8 cellular contexts compared by ENCODE assay signal in the genomic region with DNA sequence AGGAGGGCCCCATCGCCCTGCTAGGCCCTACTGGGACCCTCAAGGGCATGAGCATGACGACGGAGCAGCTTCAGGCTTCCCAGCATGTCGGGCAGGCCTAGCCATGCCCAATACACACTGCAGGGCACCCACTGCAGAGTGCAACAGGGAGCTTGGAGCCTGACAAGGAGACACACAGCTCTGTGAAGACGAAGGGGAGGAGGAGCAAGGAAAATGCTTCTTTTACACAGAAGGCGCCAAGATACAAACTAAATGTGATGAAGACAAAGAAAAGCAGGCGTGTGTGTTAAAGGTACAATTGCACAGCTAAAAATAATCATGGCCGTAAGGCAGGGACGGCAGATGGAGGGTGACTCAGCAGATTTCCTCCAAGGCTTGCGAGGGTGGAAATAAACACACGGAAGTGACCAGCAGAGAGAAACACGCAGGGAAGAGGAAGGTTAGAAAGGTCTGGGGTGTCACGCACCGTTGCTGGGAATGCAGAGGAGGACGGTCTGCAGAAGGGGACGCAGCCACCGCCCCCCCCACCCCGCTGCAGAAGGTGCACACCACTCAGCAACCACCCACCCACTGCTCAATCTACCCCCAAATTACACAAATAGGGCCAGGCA.
DNase-seq lines count a peak whose midpoint lies in the region; ATAC-seq, FAIRE-seq and TF ChIP-seq lines count a peak whose summit lies in the region.

No MANE protein-coding gene starts in this region.

- peak overlapping the region; percentile 90 for H3K27ac Mint-ChIP-seq in GM23338

- dilution Hi-C loops in endothelial cell of umbilical vein (cut with MboI; ENCODE audit: extremely low pct_ligation_motif_present, low sequenced_read_pairs): no loop called here

- DNase-seq in AML-193 (lab: John Stamatoyannopoulos, UW) (peak; percentile 69 to 84), GM23338 (ENCODE audit: low spot score) (no peak), SKM-1 (lab: John Stamatoyannopoulos, UW; ENCODE audit: unreplicated experiment) (peak; percentile 52), endothelial cell of umbilical vein (ENCODE audit: low read depth, low spot score) (peak; percentile 93), mucosa of descending colon (peak; percentile 43 to 75 (median 50)), uterus (peak; percentile 44 to 71), NCI-H2029 treated with DMSO at 0.1 percent for 48 hours (lab: John Stamatoyannopoulos, UW) (no peak), activated gamma-delta T cell treated with Interleukin-2 at 50 U/mL for 16 hours (no peak)

- ATAC-seq in GM23338 (no peak), mucosa of descending colon (peak; percentile 75)

- H3K9me3 ChIP-seq in endothelial cell of umbilical vein (replicated peaks; ENCODE audit: control insufficient read depth, insufficient read depth, low read length) (no peaks in the 10 kb centered on the region), mucosa of descending colon (no peaks in the 10 kb centered on the region), uterus (no peaks in the 10 kb centered on the region)

- peaks cover 6% of the 10 kb centered on the region; the same call in 2 of the 3 replicates for H3K36me3 Mint-ChIP-seq in GM23338 (ENCODE audit: low read depth)

- H3K4me2 ChIP-seq in GM23338 (peak overlapping the region; percentile 55; the same call in 1 of the 2 replicates), endothelial cell of umbilical vein (ENCODE audit: insufficient read depth, low read length) (peak overlapping the region; percentile 12)

- H3K4me3 ChIP-seq in GM23338: no peak overlapping the region
- H3K4me3 ChIP-seq in endothelial cell of umbilical vein (replicated peaks in 1 of 3; ENCODE audit: insufficient read depth in 1 of 3, low read depth in 1 of 3, low read length in 3 of 3): no peak overlapping the region
- no peak overlapping the region for H3K4me3 ChIP-seq in mucosa of descending colon
- no peak overlapping the region for H3K4me3 ChIP-seq in uterus

- TF ChIP-seq CTCF in GM23338 (conservative IDR thresholded peaks at IDR 0.05; ENCODE audit: low read depth in 2 of 2) (no peak), endothelial cell of umbilical vein (IDR thresholded peaks at IDR 0.05; ENCODE audit: extremely low read depth in 1 of 2, insufficient read depth in 1 of 2, low read depth in 1 of 2, low read length in 2 of 2) (no peak), mucosa of descending colon (IDR thresholded peaks at IDR 0.05) (no peak), uterus (IDR thresholded peaks at IDR 0.05) (no peak)

- BruUV-seq in endothelial cell of umbilical vein (replicated peaks; lab: Mats Ljungman, UMichigan): TSS peak; percentile 47

- CTCF ChIA-PET in endothelial cell of umbilical vein (lab: Charles Lee): interaction anchor here (0.6 to 2.0 kb wide), 6 partner anchors 9 to 183 kb away, joined by 3 to 8 read pairs (median 4); no protein-coding TSS in a partner anchor

- H3K4me3 Mint-ChIP-seq in GM23338: peak overlapping the region; percentile 1; the same call in 1 of the 3 replicates

- H3K9me3 Mint-ChIP-seq in GM23338: no peaks in the 10 kb centered on the region; the same call in 2 of the 3 replicates

- H4K20me1 ChIP-seq in GM23338 (replicated peaks; ENCODE audit: insufficient read depth) (peaks cover 37% of the 10 kb centered on the region), endothelial cell of umbilical vein (replicated peaks; ENCODE audit: control insufficient read depth, extremely low read depth, insufficient read depth, low read length) (no peaks in the 10 kb centered on the region)

- H3K9me2 ChIP-seq in GM23338 (ENCODE audit: insufficient read depth): no peaks in the 10 kb centered on the region

- TF ChIP-seq POLR2A in endothelial cell of umbilical vein (IDR thresholded peaks at IDR 0.05; ENCODE audit: low read depth, low read length): no peak
- peak in 1 of 2 donors; percentile 10 for TF ChIP-seq POLR2A in uterus (IDR thresholded peaks at IDR 0.05)

- H3K36me3 ChIP-seq in GM23338 (ENCODE audit: insufficient read depth): no peaks in the 10 kb centered on the region
- H3K36me3 ChIP-seq in endothelial cell of umbilical vein (ENCODE audit: control insufficient read depth in 2 of 2, extremely low read depth in 1 of 2, insufficient read depth in 2 of 2, low read length in 2 of 2): no peaks in the 10 kb centered on the region
- H3K36me3 ChIP-seq in mucosa of descending colon (ENCODE audit: low read depth): no peaks in the 10 kb centered on the region
- no peaks in the 10 kb centered on the region for H3K36me3 ChIP-seq in uterus

- no peaks in the 10 kb centered on the region for H3K27me3 ChIP-seq in GM23338 (ENCODE audit: insufficient read depth)
- H3K27me3 ChIP-seq in endothelial cell of umbilical vein (ENCODE audit: control insufficient read depth in 2 of 2, insufficient read depth in 2 of 2, low read length in 2 of 2): no peaks in the 10 kb centered on the region
- no peaks in the 10 kb centered on the region for H3K27me3 ChIP-seq in uterus

- peaks cover 26% of the 10 kb centered on the region for H3K27me3 Mint-ChIP-seq in GM23338 (ENCODE audit: insufficient read depth, low read depth, poor library complexity)

- H3K27ac ChIP-seq in GM23338 (ENCODE audit: low read depth) (peak overlapping the region; percentile 79), endothelial cell of umbilical vein (ENCODE audit: insufficient read depth, low read depth, low read length) (peak overlapping the region; percentile 73), uterus (peak overlapping the region; percentile 58 to 73)

- H3K9ac ChIP-seq in endothelial cell of umbilical vein (replicated peaks; ENCODE audit: extremely low read depth, insufficient read depth, low read length): peak overlapping the region; percentile 32

- POLR2A ChIA-PET in endothelial cell of umbilical vein (lab: Charles Lee): no interaction called here

- H3K9me1 ChIP-seq in endothelial cell of umbilical vein (replicated peaks; ENCODE audit: control insufficient read depth, extremely low read depth, insufficient read depth, low read length): no peaks in the 10 kb centered on the region

- H2AFZ ChIP-seq in GM23338 (no peak overlapping the region), endothelial cell of umbilical vein (ENCODE audit: low read depth, low read length) (no peak overlapping the region)

- intact Hi-C loops in endothelial cell of umbilical vein (cut with micrococcal nuclease) (no loop called here), mucosa of descending colon (cut with DNase I, micrococcal nuclease) (no loop called here), uterus (cut with DNase I; ENCODE audit: low total_unique reads) (loop anchor here (10.0 kb wide), 1 partner anchor 179 kb away; a partner anchor contains a TSS)

- H3K4me1 ChIP-seq in GM23338 (ENCODE audit: insufficient read depth): peaks cover 55% of the 10 kb centered on the region
- H3K4me1 ChIP-seq in endothelial cell of umbilical vein (ENCODE audit: control insufficient read depth, extremely low read depth, insufficient read depth, low read length): peaks cover 65% of the 10 kb centered on the region
- H3K4me1 ChIP-seq in mucosa of descending colon (ENCODE audit: low read depth): peaks cover 37% of the 10 kb centered on the region
- peaks cover 12 to 18% of the 10 kb centered on the region in 2 donors for H3K4me1 ChIP-seq in uterus

- H3K79me2 ChIP-seq in GM23338 (replicated peaks; ENCODE audit: insufficient read depth): peaks cover 89% of the 10 kb centered on the region
- H3K79me2 ChIP-seq in endothelial cell of umbilical vein (ENCODE audit: control insufficient read depth, insufficient read depth, low read length): peaks cover 88% of the 10 kb centered on the region

- peaks cover 10% of the 10 kb centered on the region; the same call in 1 of the 2 replicates for H3F3A ChIP-seq in GM23338 (replicated peaks; ENCODE audit: low read depth)

- peak; percentile 98 for FAIRE-seq in endothelial cell of umbilical vein (lab: Jason Lieb, UNC)

- peaks cover 74% of the 10 kb centered on the region for H3K4me1 Mint-ChIP-seq in GM23338

TF ChIP-seq in GM23338, 12 proteins besides CTCF, POLR2A, EP300 and RAD21 (continues in another document):
- TF ChIP-seq EZH2phosphoT487 (IDR thresholded peaks at IDR 0.05; ENCODE audit: unreplicated experiment): no peak
- TF ChIP-seq EZH2 (IDR thresholded peaks at IDR 0.05; ENCODE audit: low read depth, unreplicated experiment): no peak
- no peak for TF ChIP-seq ZNF331 (CRISPR knock-in tag; IDR thresholded peaks at IDR 0.05; ENCODE audit: low read depth)

TF ChIP-seq in endothelial cell of umbilical vein, 7 proteins besides CTCF, POLR2A, EP300 and RAD21:
- TF ChIP-seq FOS (IDR thresholded peaks at IDR 0.05; ENCODE audit: borderline replicate concordance, insufficient read depth, low read length): peak; percentile 87
- peak; percentile 45 for TF ChIP-seq GATA2 (IDR thresholded peaks at IDR 0.05; ENCODE audit: insufficient read depth, insufficient read length, low read depth, low read length)
- TF ChIP-seq, protein P1, sequence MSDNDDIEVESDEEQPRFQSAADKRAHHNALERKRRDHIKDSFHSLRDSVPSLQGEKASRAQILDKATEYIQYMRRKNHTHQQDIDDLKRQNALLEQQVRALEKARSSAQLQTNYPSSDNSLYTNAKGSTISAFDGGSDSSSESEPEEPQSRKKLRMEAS (IDR thresholded peaks at IDR 0.05; ENCODE audit: insufficient read depth, insufficient read length): no peak
- TF ChIP-seq POLR2AphosphoS5 (IDR thresholded peaks at IDR 0.05; ENCODE audit: insufficient read depth, low read depth, low read length): peak; percentile 95
- TF ChIP-seq EZH2 (IDR thresholded peaks at IDR 0.05; ENCODE audit: borderline replicate concordance, low read depth, low read length, severe bottlenecking): no peak
- TF ChIP-seq MYC (IDR thresholded peaks at IDR 0.05; ENCODE audit: low read depth, low read length): peak; percentile 61
- peak; percentile 83 for TF ChIP-seq JUN (IDR thresholded peaks at IDR 0.05; ENCODE audit: borderline replicate concordance, insufficient read depth, insufficient read length, low read depth)

Comparison
In these comparisons a context has a peak if more than half of its experiments do, and no peak if none do; other contexts are left out.
1. DNase-seq: peak in AML-193 (2 of 2), SKM-1 (single experiment), endothelial cell of umbilical vein (single experiment), mucosa of descending colon (3 of 3) and uterus (2 of 2); none in GM23338 (single experiment), NCI-H2029 treated with DMSO at 0.1 percent for 48 hours (single experiment) and activated gamma-delta T cell treated with Interleukin-2 at 50 U/mL for 16 hours (single experiment).
2. Peak in every context shown above with its lines, with median percentiles within 50 percentile points of each other: H3K27ac ChIP-seq.